In genomic region chrX:154546354-154547244, GRCh38 we compare ENCODE assay signal across 1 cellular context.
TF ChIP-seq lines count a peak whose summit lies in the region.

Gene G6PD, minus strand, starts transcription at chrX:154546846. Its CDS starts 691 bp downstream, at chrX:154546155.

TF ChIP-seq in K562, 482 proteins besides CTCF, POLR2A, EP300 and RAD21 (continued from another document and continues in another):
- TF ChIP-seq GTF3C2 (IDR thresholded peaks at IDR 0.05; ENCODE audit: borderline replicate concordance, extremely low read depth, insufficient read length) (no peak), ZNF124 (CRISPR knock-in tag; IDR thresholded peaks at IDR 0.05) (no peak), EGR1 (conservative IDR thresholded peaks at IDR 0.05) (peak; percentile 51; the same call in 1 of the 2 replicates), CHD2 (IDR thresholded peaks at IDR 0.05; ENCODE audit: low read depth, low read length) (no peak), FUS (optimal IDR thresholded peaks at IDR 0.05; ENCODE audit: low read depth, low read length) (no peak), CXXC5 (CRISPR knock-in tag; IDR thresholded peaks at IDR 0.05) (peak; percentile 15), PHF21A (IDR thresholded peaks at IDR 0.05; ENCODE audit: borderline replicate concordance, low read depth) (no peak), KDM4B (IDR thresholded peaks at IDR 0.05; ENCODE audit: borderline replicate concordance in 2 of 2, low read depth in 1 of 2) (no peak), KAT2B (IDR thresholded peaks at IDR 0.05; ENCODE audit: low read depth, low read length) (no peak), MYC (IDR thresholded peaks at IDR 0.05; ENCODE audit: low read depth, low read length) (no peak), MYC (CRISPR knock-in tag; IDR thresholded peaks at IDR 0.05; ENCODE audit: borderline replicate concordance, low read depth) (no peak), ZNF707 (CRISPR knock-in tag; conservative IDR thresholded peaks at IDR 0.05) (no peak), STAT5B (CRISPR knock-in tag; IDR thresholded peaks at IDR 0.05) (no peak), ZNF766 (CRISPR knock-in tag; conservative IDR thresholded peaks at IDR 0.05) (no peak), CTBP1 (IDR thresholded peaks at IDR 0.05; ENCODE audit: borderline replicate concordance) (peak; percentile 66), NR1H2 (CRISPR knock-in tag; IDR thresholded peaks at IDR 0.05) (0 out of 2 replicates have a peak, but pooled peaks have one; percentile 14), ZNF174 (CRISPR knock-in tag; IDR thresholded peaks at IDR 0.05) (no peak), FOXK2 (conservative IDR thresholded peaks at IDR 0.05 in 1 of 2, IDR thresholded peaks at IDR 0.05 in 1 of 2; ENCODE audit: low read depth in 2 of 2) (no peak), ZSCAN29 (IDR thresholded peaks at IDR 0.05) (no peak), BACH1 (tag; IDR thresholded peaks at IDR 0.05) (no peak), RBM14 (IDR thresholded peaks at IDR 0.05; ENCODE audit: borderline replicate concordance, insufficient read depth, low read depth, low read length) (no peak), ZNF3 (CRISPR knock-in tag; IDR thresholded peaks at IDR 0.05) (no peak), FOXO4 (CRISPR knock-in tag; IDR thresholded peaks at IDR 0.05) (no peak), CCNT2 (IDR thresholded peaks at IDR 0.05; ENCODE audit: borderline replicate concordance, extremely low read depth, insufficient read length, low read depth, low read length) (no peak), HOMEZ (CRISPR knock-in tag; IDR thresholded peaks at IDR 0.05) (no peak), ZFP30 (CRISPR knock-in tag; IDR thresholded peaks at IDR 0.05; ENCODE audit: borderline replicate concordance) (no peak), PATZ1 (CRISPR knock-in tag; IDR thresholded peaks at IDR 0.05; ENCODE audit: borderline replicate concordance) (no peak), FOXA3 (CRISPR knock-in tag; conservative IDR thresholded peaks at IDR 0.05 in 1 of 2, IDR thresholded peaks at IDR 0.05 in 1 of 2) (no peak), KDM1A (IDR thresholded peaks at IDR 0.05) (no peak), KLF10 (CRISPR knock-in tag; IDR thresholded peaks at IDR 0.05) (no peak), SMAD1 (IDR thresholded peaks at IDR 0.05; ENCODE audit: low read depth, low read length, partially characterized antibody) (no peak), ZNF785 (CRISPR knock-in tag; IDR thresholded peaks at IDR 0.05) (no peak), MCM3 (IDR thresholded peaks at IDR 0.05) (no peak), ARNT (IDR thresholded peaks at IDR 0.05) (no peak), NEUROD1 (IDR thresholded peaks at IDR 0.05; ENCODE audit: borderline replicate concordance, low read depth, low read length, partially characterized antibody) (no peak), HDAC3 (IDR thresholded peaks at IDR 0.05; ENCODE audit: borderline replicate concordance, partially characterized antibody) (no peak), ZNF407 (IDR thresholded peaks at IDR 0.05; ENCODE audit: low read depth) (no peak), CHAMP1 (IDR thresholded peaks at IDR 0.05) (no peak), NONO (IDR thresholded peaks at IDR 0.05; ENCODE audit: low read depth in 2 of 2, low read length in 1 of 2) (peak in 1 of 2 experiments; percentile 63; a peak in 1 of 4 replicates), HNRNPUL1 (IDR thresholded peaks at IDR 0.05; ENCODE audit: low read length) (no peak), SOX6 (IDR thresholded peaks at IDR 0.05) (no peak), SAFB (IDR thresholded peaks at IDR 0.05; ENCODE audit: borderline replicate concordance, low read depth, low read length) (peak; percentile 85), FOXJ2 (tag; IDR thresholded peaks at IDR 0.05) (no peak), TEAD1 (CRISPR knock-in tag; IDR thresholded peaks at IDR 0.05) (no peak), SREBF1 (IDR thresholded peaks at IDR 0.05; ENCODE audit: borderline replicate concordance, low read depth, low read length) (no peak), KLF6 (CRISPR knock-in tag; IDR thresholded peaks at IDR 0.05; ENCODE audit: borderline replicate concordance) (no peak)
